In genomic region chr4:5800496-5800895, GRCh38 we compare ENCODE assay signal across 17 cellular contexts.
DNase-seq lines count a peak whose midpoint lies in the region; ATAC-seq and TF ChIP-seq lines count a peak whose summit lies in the region.
"Had no signal": no experiment of that assay in that cellular context is flagged by ENCODE, and none has a peak within 500 bp of the region (broad histone marks: within the 10 kb centered on the region; RNA-seq: fewer than 3 reads in every experiment).

No MANE protein-coding gene starts in this region.

- peaks cover 12 to 87% (median 38%) of the 10 kb centered on the region in 4 donors for H3K36me3 ChIP-seq in sigmoid colon

- H3K27me3 ChIP-seq in sigmoid colon: no peaks in the 10 kb centered on the region
- H3K27me3 ChIP-seq: BLaER1 had no signal

- peak; percentile 21 for DNase-seq in activated effector memory CD4-positive, alpha-beta T cell treated with anti-CD3 and anti-CD28 coated beads, Interleukin-2, amount 50 U/mL, for 16 hours
- no peak for DNase-seq in activated effector memory CD4-positive, alpha-beta T cell treated with Interleukin-2 at 50 U/mL for 16 hours
- peak; percentile 67 for DNase-seq in mesenteric fat pad (ENCODE audit: low spot score)
- peak; percentile 40 for DNase-seq in sigmoid colon
- DNase-seq in SHP77 treated with DMSO at 0.1 percent for 48 hours (lab: John Stamatoyannopoulos, UW): no peak
- DNase-seq: 8988T; CD4-positive, alpha-beta memory T cell; DMS153; DMS79; GDM1; HFFc6 had no signal

- no peak overlapping the region for H3K4me3 ChIP-seq in sigmoid colon
- H3K4me3 ChIP-seq: BLaER1, GM23338 had no signal

- no peak for TF ChIP-seq POLR2A in sigmoid colon (IDR thresholded peaks at IDR 0.05)

- ATAC-seq in HG03432 (IDR thresholded peaks at IDR 0.05; ENCODE audit: unreplicated experiment) (no peak), HG03378 (IDR thresholded peaks at IDR 0.05; ENCODE audit: unreplicated experiment) (no peak)
- ATAC-seq: GM23338, HCT116 had no signal

- no peak for TF ChIP-seq CTCF in sigmoid colon (IDR thresholded peaks at IDR 0.05)

- intact Hi-C loops in sigmoid colon (cut with DNase I): no loop called here

- WGBS in sigmoid colon, 2 donors: 91% methylated on average over 10 of the region's 10 CpGs

- no peaks in the 10 kb centered on the region for H3K4me1 ChIP-seq in sigmoid colon
- H3K4me1 ChIP-seq: BLaER1 had no signal

- no peak for TF ChIP-seq EP300 in sigmoid colon (IDR thresholded peaks at IDR 0.05)

- H3K9me3 ChIP-seq in sigmoid colon: no peaks in the 10 kb centered on the region
- H3K9me3 ChIP-seq: BLaER1 had no signal

- no peak overlapping the region for H3K27ac ChIP-seq in sigmoid colon
- H3K27ac ChIP-seq: BLaER1, HL-60 had no signal

Comparison
In these comparisons a context has a peak if more than half of its experiments do, and no peak if none do; other contexts are left out.
1. DNase-seq: peak in activated effector memory CD4-positive, alpha-beta T cell treated with anti-CD3 and anti-CD28 coated beads, Interleukin-2, amount 50 U/mL, for 16 hours (single experiment), mesenteric fat pad (single experiment) and sigmoid colon (single experiment); none in activated effector memory CD4-positive, alpha-beta T cell treated with Interleukin-2 at 50 U/mL for 16 hours (single experiment) and SHP77 treated with DMSO at 0.1 percent for 48 hours (single experiment).